15 cellular contexts compared by ENCODE assay signal in the genomic region with DNA sequence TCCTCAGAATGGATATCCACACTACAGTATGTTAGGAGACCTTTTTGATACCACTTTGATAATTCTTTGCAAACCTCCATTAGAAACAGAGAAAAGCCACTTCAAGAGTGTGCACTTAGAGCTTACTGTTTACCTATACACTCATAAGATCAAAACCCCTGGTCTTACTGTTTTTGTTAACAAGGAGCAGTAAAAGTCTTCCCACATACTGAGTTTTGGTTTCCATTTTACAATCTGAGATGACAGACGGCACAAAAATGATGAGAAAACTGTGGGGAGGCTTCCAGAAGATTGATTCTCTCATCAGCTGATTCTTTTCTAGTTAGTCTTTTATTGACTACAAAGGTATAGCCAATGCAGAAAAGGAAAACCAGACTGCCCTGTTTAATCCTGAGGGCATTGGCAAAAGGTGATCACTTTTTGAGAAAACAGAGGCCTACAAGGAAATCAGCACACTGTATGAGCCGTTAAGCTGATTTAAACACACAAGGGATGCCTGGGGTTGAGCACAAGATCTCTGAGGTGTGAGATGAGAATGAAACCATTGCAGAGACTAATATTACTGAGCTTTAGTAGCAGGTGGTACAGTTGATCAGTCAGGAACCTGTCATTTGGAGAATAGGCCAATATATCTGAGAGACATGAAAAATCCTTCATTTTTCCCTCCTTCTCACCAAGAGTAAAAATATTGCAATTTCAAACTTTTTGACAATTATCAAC.
DNase-seq lines count a peak whose midpoint lies in the region; ATAC-seq and TF ChIP-seq lines count a peak whose summit lies in the region.
"Had no signal": no experiment of that assay in that cellular context is flagged by ENCODE, and none has a peak within 500 bp of the region (broad histone marks: within the 10 kb centered on the region; RNA-seq: fewer than 3 reads in every experiment).

No MANE protein-coding gene starts in this region.

- H3K9me3 ChIP-seq in heart left ventricle, result no peaks in the 10 kb centered on the region
- H3K9me3 ChIP-seq: ascending aorta, BLaER1, neutrophil, uterus had no signal

- no peak overlapping the region for H3K4me3 Mint-ChIP-seq in WTC11

- intact Hi-C loops in heart left ventricle (cut with DNase I), result no loop called here

- no peak overlapping the region; the same call in none of the 2 replicates for H3K27ac Mint-ChIP-seq in WTC11

- H3K4me1 ChIP-seq in heart left ventricle, result no peaks in the 10 kb centered on the region
- H3K4me1 ChIP-seq: ascending aorta, BLaER1, uterus had no signal

- no peaks in the 10 kb centered on the region for H3K9me3 Mint-ChIP-seq in WTC11

- no peak for TF ChIP-seq CTCF in WTC11 (IDR thresholded peaks at IDR 0.05)
- no peak for TF ChIP-seq CTCF in heart left ventricle (IDR thresholded peaks at IDR 0.05)

- WGBS in heart left ventricle, 4 donors, result 49 to 80% (median 65%) methylated on average over 2 of the region's 2 CpGs

- DNase-seq in WTC11 (ENCODE audit: low spot score), result no peak
- no peak for DNase-seq in heart left ventricle
- no peak for DNase-seq in activated naive CD4-positive, alpha-beta T cell (lab: John Stamatoyannopoulos, UW)
- DNase-seq in NCI-H2196 treated with DMSO at 0.1 percent for 48 hours (lab: John Stamatoyannopoulos, UW; ENCODE audit: unreplicated experiment), result no peak
- DNase-seq: activated T-cell treated with anti-CD3 and anti-CD28 coated beads for 4 hours; effector CD4-positive, alpha-beta T cell; NCI-H446 treated with DMSO at 0.1 percent for 48 hours; uterus had no signal

- H3K4me1 Mint-ChIP-seq in WTC11, result no peaks in the 10 kb centered on the region

- no peaks in the 10 kb centered on the region for H3K27me3 Mint-ChIP-seq in WTC11 (ENCODE audit: low read depth)

- no peak for TF ChIP-seq POLR2A in heart left ventricle (IDR thresholded peaks at IDR 0.05)

- H3K4me3 ChIP-seq in heart left ventricle, result no peak overlapping the region
- H3K4me3 ChIP-seq: ascending aorta, BLaER1, uterus had no signal

- no peaks in the 10 kb centered on the region for H3K27me3 ChIP-seq in heart left ventricle
- H3K27me3 ChIP-seq: ascending aorta, BLaER1, neutrophil, uterus had no signal

- ATAC-seq in GM18519 (IDR thresholded peaks at IDR 0.05; ENCODE audit: low FRiP score, unreplicated experiment), result peak; percentile 61
- peak; percentile 81 for ATAC-seq in GM21367 (IDR thresholded peaks at IDR 0.05; ENCODE audit: unreplicated experiment)
- ATAC-seq in HG02981 (IDR thresholded peaks at IDR 0.05; ENCODE audit: unreplicated experiment), result peak; percentile 45
- ATAC-seq in HG03575 (IDR thresholded peaks at IDR 0.05; ENCODE audit: extremely low read depth, insufficient number of reproducible peaks, low FRiP score, unreplicated experiment), result peak; percentile 75
- ATAC-seq in WTC11, result no peak
- no peak for ATAC-seq in heart left ventricle

- POLR2A ChIA-PET in WTC11 (lab: Charles Lee), result interaction anchor here (0.5 kb wide), 1 partner anchor 479 kb away, joined by 3 read pairs; no protein-coding TSS in a partner anchor

- CTCF ChIA-PET in WTC11 (lab: Charles Lee), result no interaction called here

- H3K36me3 Mint-ChIP-seq in WTC11, result no peaks in the 10 kb centered on the region

- H3K36me3 ChIP-seq in heart left ventricle, result no peaks in the 10 kb centered on the region
- H3K36me3 ChIP-seq: ascending aorta, BLaER1, neutrophil, uterus had no signal

- H3K27ac ChIP-seq in heart left ventricle, result no peak overlapping the region
- H3K27ac ChIP-seq: ascending aorta, BLaER1, neutrophil, uterus had no signal

TF ChIP-seq in WTC11, 78 proteins besides CTCF, POLR2A, EP300 and RAD21:
- TF ChIP-seq USF1 (CRISPR knock-in tag; IDR thresholded peaks at IDR 0.05) (no peak), PREB (CRISPR knock-in tag; IDR thresholded peaks at IDR 0.05; ENCODE audit: borderline replicate concordance) (no peak), TCF7 (CRISPR knock-in tag; IDR thresholded peaks at IDR 0.05; ENCODE audit: low read depth) (no peak), JUN (CRISPR knock-in tag; IDR thresholded peaks at IDR 0.05) (no peak), NR3C1 (CRISPR knock-in tag; conservative IDR thresholded peaks at IDR 0.05; ENCODE audit: low read depth) (no peak), ZNF317 (CRISPR knock-in tag; IDR thresholded peaks at IDR 0.05; ENCODE audit: borderline replicate concordance, low read depth) (no peak), MXD4 (CRISPR knock-in tag; IDR thresholded peaks at IDR 0.05; ENCODE audit: borderline replicate concordance) (no peak), GRHL2 (CRISPR knock-in tag; IDR thresholded peaks at IDR 0.05; ENCODE audit: insufficient replicate concordance, severe bottlenecking) (no peak)
- TF ChIP-seq, protein P1, sequence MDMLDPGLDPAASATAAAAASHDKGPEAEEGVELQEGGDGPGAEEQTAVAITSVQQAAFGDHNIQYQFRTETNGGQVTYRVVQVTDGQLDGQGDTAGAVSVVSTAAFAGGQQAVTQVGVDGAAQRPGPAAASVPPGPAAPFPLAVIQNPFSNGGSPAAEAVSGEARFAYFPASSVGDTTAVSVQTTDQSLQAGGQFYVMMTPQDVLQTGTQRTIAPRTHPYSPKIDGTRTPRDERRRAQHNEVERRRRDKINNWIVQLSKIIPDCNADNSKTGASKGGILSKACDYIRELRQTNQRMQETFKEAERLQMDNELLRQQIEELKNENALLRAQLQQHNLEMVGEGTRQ (CRISPR knock-in tag; IDR thresholded peaks at IDR 0.05), result no peak

Comparison
In these comparisons a context has a peak if more than half of its experiments do, and no peak if none do; other contexts are left out.
1. ATAC-seq: peak in GM18519 (single experiment), GM21367 (single experiment), HG02981 (single experiment) and HG03575 (single experiment); none in WTC11 (single experiment) and heart left ventricle (0 of 4).